Comparison of ENCODE assay signal across 27 cellular contexts in genomic region chr13:97653741-97654140, GRCh38.
DNase-seq lines count a peak whose midpoint lies in the region; ATAC-seq, FAIRE-seq and TF ChIP-seq lines count a peak whose summit lies in the region.
"Had no signal": no experiment of that assay in that cellular context is flagged by ENCODE, and none has a peak within 500 bp of the region (broad histone marks: within the 10 kb centered on the region; RNA-seq: fewer than 3 reads in every experiment).

No MANE protein-coding gene starts in this region.

- ATAC-seq in HG03432 (IDR thresholded peaks at IDR 0.05; ENCODE audit: unreplicated experiment) (no peak), HG03039 (IDR thresholded peaks at IDR 0.05; ENCODE audit: unreplicated experiment) (no peak)
- ATAC-seq: activated CD4-positive, CD25-positive, alpha-beta regulatory T cell treated with anti-CD3 and anti-CD28 coated beads, Interleukin-2, amount 50 U/mL, for 24 hours; activated CD8-positive, alpha-beta T cell treated with anti-CD3 and anti-CD28 coated beads for 36 hours; CD8-positive, alpha-beta T cell; sciatic nerve had no signal

- no peak for FAIRE-seq in frontal cortex (lab: Jason Lieb, UNC)
- FAIRE-seq: GM19239 had no signal

- H3K27me3 ChIP-seq in hepatocyte: no peaks in the 10 kb centered on the region
- H3K27me3 ChIP-seq: SJSA1, uterus had no signal

- no peaks in the 10 kb centered on the region for H3K9me3 ChIP-seq in hepatocyte (ENCODE audit: low read depth)
- H3K9me3 ChIP-seq: SJSA1, uterus had no signal

- no peaks in the 10 kb centered on the region for H3K4me1 ChIP-seq in hepatocyte (ENCODE audit: insufficient read depth)
- H3K4me1 ChIP-seq: SJSA1, uterus had no signal

- DNase-seq in AG09309 (ENCODE audit: low read depth): peak; percentile 4
- peak; percentile 10 for DNase-seq in GM03348 (ENCODE audit: low spot score)
- peak; percentile 51 for DNase-seq in dedifferentiated amniotic fluid mesenchymal stem cell (ENCODE audit: extremely low spot score)
- DNase-seq in hepatocyte (ENCODE audit: low spot score): peak; percentile 35
- no peak for DNase-seq in frontal cortex (ENCODE audit: low spot score in 2 of 2)
- DNase-seq in NCI-H2081 treated with DMSO at 0.1 percent for 48 hours (lab: John Stamatoyannopoulos, UW): no peak
- DNase-seq: activated CD8-positive, alpha-beta T cell treated with anti-CD3 and anti-CD28 coated beads for 36 hours; activated gamma-delta T cell treated with Interleukin-2 at 50 U/mL for 16 hours; CD8-positive, alpha-beta T cell; effector CD8-positive, alpha-beta T cell; glutamatergic neuron; KG1; kidney glomerular epithelial cell; MV-4-11; NCI-H146; NCI-H526; stimulated activated CD4-positive, alpha-beta T cell treated with anti-CD3 and anti-CD28 coated beads, Interleukin-4, amount 100 ng/mL, for 4 hours; stimulated activated naive CD4-positive, alpha-beta T cell; T-helper 1 cell; uterus had no signal

- no peaks in the 10 kb centered on the region for H3K36me3 ChIP-seq in hepatocyte (replicated peaks; ENCODE audit: insufficient read depth, low read depth)
- H3K36me3 ChIP-seq: SJSA1, uterus had no signal

- TF ChIP-seq CTCF in AG09309 (IDR thresholded peaks at IDR 0.05; ENCODE audit: control insufficient read depth, insufficient read depth, low read depth, low read length, missing control alignments) (no peak), hepatocyte (IDR thresholded peaks at IDR 0.05; ENCODE audit: poor library complexity) (no peak)

- H3K9me2 ChIP-seq in hepatocyte (replicated peaks; ENCODE audit: insufficient read depth): no peaks in the 10 kb centered on the region

- H2AFZ ChIP-seq in hepatocyte: no peak overlapping the region

- H3K4me3 ChIP-seq in AG09309 (ENCODE audit: control insufficient read depth, low read depth, low read length) (no peak overlapping the region), hepatocyte (no peak overlapping the region)
- H3K4me3 ChIP-seq: lung, SJSA1, uterus had no signal

- H3K27ac ChIP-seq in hepatocyte: no peak overlapping the region
- H3K27ac ChIP-seq: SJSA1, uterus had no signal

- no peaks in the 10 kb centered on the region for H3K79me2 ChIP-seq in hepatocyte

- no peaks in the 10 kb centered on the region for H4K20me1 ChIP-seq in hepatocyte (ENCODE audit: insufficient read depth, poor library complexity, severe bottlenecking)

- WGBS in hepatocyte (ENCODE audit: low lambda C conversion rate, missing lambda C conversion rate): 76% methylated on average over 10 of the region's 10 CpGs

- no peak overlapping the region for H3K4me2 ChIP-seq in hepatocyte

Comparison
In these comparisons a context has a peak if more than half of its experiments do, and no peak if none do; other contexts are left out.
1. DNase-seq: peak in AG09309 (single experiment), GM03348 (single experiment), dedifferentiated amniotic fluid mesenchymal stem cell (single experiment) and hepatocyte (single experiment); none in frontal cortex (0 of 2) and NCI-H2081 treated with DMSO at 0.1 percent for 48 hours (single experiment).